In the genomic region with DNA sequence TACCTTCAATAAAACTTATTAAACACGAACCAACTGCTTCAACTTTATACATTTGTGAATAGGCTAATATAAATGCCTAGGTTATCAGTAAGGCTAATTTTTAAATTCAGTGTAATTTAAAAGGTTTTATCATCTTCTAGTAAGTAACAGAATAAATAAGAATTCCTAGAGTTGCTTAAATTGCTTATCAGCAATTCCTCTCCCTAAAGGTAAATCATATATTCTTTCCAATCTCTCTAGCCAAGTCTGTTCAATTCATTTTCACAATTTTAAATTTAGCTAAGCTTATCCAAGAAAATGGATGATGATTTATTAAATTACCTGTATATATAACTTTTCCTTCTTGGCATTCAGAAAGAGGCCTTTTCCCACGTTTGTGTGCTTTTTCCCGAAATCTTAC, we compare ENCODE assay signal across 25 cellular contexts.
"Had no signal": no experiment of that assay in that cellular context is flagged by ENCODE, and none has a peak within 500 bp of the region (broad histone marks: within the 10 kb centered on the region; RNA-seq: fewer than 3 reads in every experiment).

No MANE protein-coding gene starts in this region.

- H3K4me3 ChIP-seq: MG63, Peyer's patch had no signal

- DNase-seq: activated CD4-positive, alpha-beta T cell treated with anti-CD3 and anti-CD28 coated beads for 48 hours; activated CD4-positive, alpha-beta T cell treated with anti-CD3 and anti-CD28 coated beads, Interleukin-2, amount 50 U/mL, for 4 hours; activated CD4-positive, CD25-positive, alpha-beta regulatory T cell treated with anti-CD3 and anti-CD28 coated beads, Interleukin-2, amount 50 U/mL, for 72 hours; activated CD8-positive, alpha-beta memory T cell treated with anti-CD3 and anti-CD28 coated beads, Interleukin-2, amount 50 U/mL, for 48 hours; activated CD8-positive, alpha-beta T cell treated with anti-CD3 and anti-CD28 coated beads, Interleukin-2, amount 10 ng/mL, durations not matched to agents 7 days and 5 days; activated effector memory CD4-positive, alpha-beta T cell treated with Interleukin-2 at 50 U/mL for 16 hours; activated naive CD4-positive, alpha-beta T cell; activated T-cell treated with anti-CD3 and anti-CD28 coated beads, Interleukin-2, amount 50 U/mL, for 1 hour; amygdala; KBM-7; MG63; NCI-H1105 treated with DMSO at 0.1 percent for 48 hours; NCI-H1436 treated with DMSO at 0.1 percent for 48 hours; NCI-H187; NCI-H2081; NCI-H524 treated with DMSO at 0.1 percent for 48 hours; NCI-H748 treated with DMSO at 0.1 percent for 48 hours; OCI-M1; Peyer's patch; SHP77; T-helper 17 cell; T-helper 9 cell had no signal

- H3K9me3 ChIP-seq: MG63, Peyer's patch had no signal

- FAIRE-seq: astrocyte had no signal

- ATAC-seq: activated CD8-positive, alpha-beta T cell treated with anti-CD3 and anti-CD28 coated beads, Interleukin-2, amount 10 ng/mL, durations not matched to agents 7 days and 5 days; T-helper 17 cell; WTC11 had no signal

- H3K27ac ChIP-seq: Peyer's patch, RWPE1 had no signal

- H3K27me3 ChIP-seq: MG63, Peyer's patch had no signal
